Comparison of ENCODE assay signal across 19 cellular contexts in genomic region chr16:87495578-87495977, GRCh38.
"Had no signal": no experiment of that assay in that cellular context is flagged by ENCODE, and none has a peak within 500 bp of the region (broad histone marks: within the 10 kb centered on the region; RNA-seq: fewer than 3 reads in every experiment).

No MANE protein-coding gene starts in this region.

- ATAC-seq: left colon, lower lobe of right lung had no signal

- H3K27ac Mint-ChIP-seq: activated naive CD4-positive, alpha-beta T cell treated with anti-CD3 and anti-CD28 coated beads, Interleukin-2, amount 50 U/mL, for 24 hours; nephron progenitor cell had no signal

- H3K27me3 ChIP-seq: ascending aorta, breast epithelium, sigmoid colon, suprapubic skin, transverse colon, uterus had no signal

- H3K27ac ChIP-seq: ascending aorta, breast epithelium, lower lobe of right lung, sigmoid colon, suprapubic skin, uterus, VCaP had no signal

- H3K9me3 Mint-ChIP-seq: activated naive CD4-positive, alpha-beta T cell treated with anti-CD3 and anti-CD28 coated beads, Interleukin-2, amount 50 U/mL, for 24 hours; nephron progenitor cell; stimulated activated naive CD8-positive, alpha-beta T cell treated with anti-CD3 and anti-CD28 coated beads, Interleukin-15, Interleukin-2, amounts not matched to agents 100 ng/mL and 50 ng/mL, for 24 hours had no signal

- DNase-seq: activated CD4-positive, alpha-beta T cell treated with anti-CD3 and anti-CD28 coated beads for 1 hour; activated CD8-positive, alpha-beta memory T cell treated with anti-CD3 and anti-CD28 coated beads for 24 hours; activated CD8-positive, alpha-beta memory T cell treated with anti-CD3 and anti-CD28 coated beads, Interleukin-2, amount 50 U/mL, for 48 hours; activated gamma-delta T cell; activated T-cell treated with anti-CD3 and anti-CD28 coated beads, Interleukin-2, amount 50 U/mL, for 48 hours; cerebellar nuclear complex; left colon; lower lobe of right lung; nephron progenitor cell; nucleus accumbens; sigmoid colon; transverse colon; uterus had no signal

- H3K27me3 Mint-ChIP-seq: activated naive CD4-positive, alpha-beta T cell treated with anti-CD3 and anti-CD28 coated beads, Interleukin-2, amount 50 U/mL, for 24 hours had no signal

- H3K9me3 ChIP-seq: ascending aorta, breast epithelium, lower lobe of right lung, sigmoid colon, suprapubic skin, transverse colon, uterus had no signal

- H3K4me3 Mint-ChIP-seq: nephron progenitor cell; stimulated activated naive CD8-positive, alpha-beta T cell treated with anti-CD3 and anti-CD28 coated beads, Interleukin-15, Interleukin-2, amounts not matched to agents 100 ng/mL and 50 ng/mL, for 24 hours had no signal
